ENCODE assay signal across 1 cellular context in the genomic region with DNA sequence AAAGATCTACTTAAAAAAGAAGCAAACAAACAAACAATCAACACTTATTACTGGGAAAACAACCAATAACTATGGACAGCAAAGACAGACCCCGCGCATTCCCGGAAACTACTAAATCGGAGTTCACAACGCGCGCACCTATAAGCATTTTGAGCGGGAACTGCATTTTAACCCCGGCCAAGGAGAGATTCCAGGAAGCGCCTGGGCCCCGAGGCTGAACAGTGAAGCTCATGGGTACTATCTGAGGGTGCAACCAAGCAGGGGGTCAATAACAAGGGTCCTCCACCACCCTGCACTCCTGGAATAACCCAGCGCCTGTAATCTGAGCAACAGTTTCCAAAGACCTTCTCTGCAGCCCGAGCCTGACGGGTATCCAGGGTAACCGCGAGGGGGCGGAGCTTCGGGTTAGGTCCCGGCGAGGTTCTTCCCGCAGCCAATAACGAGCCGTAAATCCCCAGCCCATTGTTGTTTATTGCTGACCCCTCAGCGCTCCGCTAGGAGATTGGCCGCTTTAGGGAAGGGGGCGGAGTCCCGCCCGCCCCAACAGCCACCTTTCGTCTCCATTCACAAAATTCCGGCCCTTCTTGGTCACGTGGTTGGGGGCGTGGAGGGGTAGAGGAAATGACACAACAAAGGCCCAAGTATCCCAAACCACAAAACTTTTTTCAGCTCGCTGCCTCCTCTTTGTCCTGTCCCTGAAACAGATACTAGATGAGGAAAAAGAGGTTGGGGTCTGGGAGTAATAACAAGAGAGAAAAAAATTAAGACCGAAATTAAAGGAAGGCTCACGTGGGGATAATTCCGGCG.
TF ChIP-seq lines count a peak whose summit lies in the region.

No MANE protein-coding gene starts in this region.

TF ChIP-seq in K562, 482 proteins besides CTCF, POLR2A, EP300 and RAD21 (continued from another document and continues in another):
- TF ChIP-seq DACH1 (IDR thresholded peaks at IDR 0.05; ENCODE audit: partially characterized antibody) (no peak), POLR2B (IDR thresholded peaks at IDR 0.05; ENCODE audit: low read depth, partially characterized antibody) (peak; percentile 87), NFE2 (IDR thresholded peaks at IDR 0.05; ENCODE audit: low read depth) (peak; percentile 57), IFI16 (CRISPR knock-in tag; IDR thresholded peaks at IDR 0.05) (no peak), BRCA1 (IDR thresholded peaks at IDR 0.05) (no peak), BRCA1 (CRISPR knock-in tag; IDR thresholded peaks at IDR 0.05) (no peak), NELFE (IDR thresholded peaks at IDR 0.05; ENCODE audit: insufficient read depth, insufficient read length) (no peak), HSF4 (CRISPR knock-in tag; IDR thresholded peaks at IDR 0.05; ENCODE audit: borderline replicate concordance) (no peak), GATAD2A (IDR thresholded peaks at IDR 0.05) (no peak; the same call in 1 of the 2 replicates), SUPT5H (IDR thresholded peaks at IDR 0.05) (peak; percentile 81), CTBP1 (IDR thresholded peaks at IDR 0.05; ENCODE audit: borderline replicate concordance) (no peak), ZBTB40 (IDR thresholded peaks at IDR 0.05) (peak; percentile 38; the same call in 1 of the 2 replicates), ZBTB40 (CRISPR knock-in tag; IDR thresholded peaks at IDR 0.05) (no peak), PHF21A (IDR thresholded peaks at IDR 0.05; ENCODE audit: borderline replicate concordance, low read depth) (peak; percentile 78; the same call in 1 of the 2 replicates), SLC30A9 (CRISPR knock-in tag; IDR thresholded peaks at IDR 0.05) (no peak), NR1H2 (CRISPR knock-in tag; IDR thresholded peaks at IDR 0.05) (no peak), ZNF398 (CRISPR knock-in tag; IDR thresholded peaks at IDR 0.05) (no peak), ZFP30 (CRISPR knock-in tag; IDR thresholded peaks at IDR 0.05; ENCODE audit: borderline replicate concordance) (no peak), TOE1 (IDR thresholded peaks at IDR 0.05; ENCODE audit: borderline replicate concordance) (peak; percentile 99), TOE1 (CRISPR knock-in tag; IDR thresholded peaks at IDR 0.05; ENCODE audit: borderline replicate concordance, low read depth) (no peak), U2AF1 (optimal IDR thresholded peaks at IDR 0.05; ENCODE audit: low read depth, low read length) (no peak), U2AF2 (optimal IDR thresholded peaks at IDR 0.05; ENCODE audit: low read depth, low read length) (no peak), RFX5 (IDR thresholded peaks at IDR 0.05; ENCODE audit: low read depth, low read length) (no peak), ILK (tag; IDR thresholded peaks at IDR 0.05; ENCODE audit: borderline replicate concordance, low read depth) (no peak), ID3 (CRISPR knock-in tag; IDR thresholded peaks at IDR 0.05) (no peak), ID3 (tag; IDR thresholded peaks at IDR 0.05) (no peak), SNAPC5 (CRISPR knock-in tag; IDR thresholded peaks at IDR 0.05) (no peak), TCFL5 (CRISPR knock-in tag; conservative IDR thresholded peaks at IDR 0.05) (no peak), ZBED1 (IDR thresholded peaks at IDR 0.05) (no peak), CBX3 (IDR thresholded peaks at IDR 0.05; ENCODE audit: borderline replicate concordance in 1 of 2, low read length in 2 of 2) (peak in 1 of 2 experiments; percentile 20; a peak in 1 of 3 replicates), TBP (optimal IDR thresholded peaks at IDR 0.05; ENCODE audit: low read depth, low read length) (peak; percentile 67), FOS (IDR thresholded peaks at IDR 0.05; ENCODE audit: extremely low read depth, insufficient read length) (peak; percentile 71), ELK3 (CRISPR knock-in tag; IDR thresholded peaks at IDR 0.05) (no peak), HDAC8 (tag; IDR thresholded peaks at IDR 0.05) (no peak), ZKSCAN8 (CRISPR knock-in tag; IDR thresholded peaks at IDR 0.05) (no peak), CCAR2 (IDR thresholded peaks at IDR 0.05; ENCODE audit: low read depth, low read length) (no peak)
- TF ChIP-seq, protein P1, sequence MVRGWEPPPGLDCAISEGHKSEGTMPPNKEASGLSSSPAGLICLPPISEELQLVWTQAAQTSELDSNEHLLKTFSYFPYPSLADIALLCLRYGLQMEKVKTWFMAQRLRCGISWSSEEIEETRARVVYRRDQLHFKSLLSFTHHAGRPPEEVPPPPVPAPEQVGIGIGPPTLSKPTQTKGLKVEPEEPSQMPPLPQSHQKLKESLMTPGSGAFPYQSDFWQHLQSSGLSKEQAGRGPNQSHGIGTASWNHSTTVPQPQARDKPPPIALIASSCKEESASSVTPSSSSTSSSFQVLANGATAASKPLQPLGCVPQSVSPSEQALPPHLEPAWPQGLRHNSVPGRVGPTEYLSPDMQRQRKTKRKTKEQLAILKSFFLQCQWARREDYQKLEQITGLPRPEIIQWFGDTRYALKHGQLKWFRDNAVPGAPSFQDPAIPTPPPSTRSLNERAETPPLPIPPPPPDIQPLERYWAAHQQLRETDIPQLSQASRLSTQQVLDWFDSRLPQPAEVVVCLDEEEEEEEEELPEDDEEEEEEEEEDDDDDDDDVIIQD (CRISPR knock-in tag; IDR thresholded peaks at IDR 0.05) = no peak
- TF ChIP-seq, protein P2, sequence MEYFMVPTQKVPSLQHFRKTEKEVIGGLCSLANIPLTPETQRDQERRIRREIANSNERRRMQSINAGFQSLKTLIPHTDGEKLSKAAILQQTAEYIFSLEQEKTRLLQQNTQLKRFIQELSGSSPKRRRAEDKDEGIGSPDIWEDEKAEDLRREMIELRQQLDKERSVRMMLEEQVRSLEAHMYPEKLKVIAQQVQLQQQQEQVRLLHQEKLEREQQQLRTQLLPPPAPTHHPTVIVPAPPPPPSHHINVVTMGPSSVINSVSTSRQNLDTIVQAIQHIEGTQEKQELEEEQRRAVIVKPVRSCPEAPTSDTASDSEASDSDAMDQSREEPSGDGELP (CRISPR knock-in tag; IDR thresholded peaks at IDR 0.05; ENCODE audit: borderline replicate concordance) = no peak; the same call in none of the 2 replicates
- TF ChIP-seq, protein P3, sequence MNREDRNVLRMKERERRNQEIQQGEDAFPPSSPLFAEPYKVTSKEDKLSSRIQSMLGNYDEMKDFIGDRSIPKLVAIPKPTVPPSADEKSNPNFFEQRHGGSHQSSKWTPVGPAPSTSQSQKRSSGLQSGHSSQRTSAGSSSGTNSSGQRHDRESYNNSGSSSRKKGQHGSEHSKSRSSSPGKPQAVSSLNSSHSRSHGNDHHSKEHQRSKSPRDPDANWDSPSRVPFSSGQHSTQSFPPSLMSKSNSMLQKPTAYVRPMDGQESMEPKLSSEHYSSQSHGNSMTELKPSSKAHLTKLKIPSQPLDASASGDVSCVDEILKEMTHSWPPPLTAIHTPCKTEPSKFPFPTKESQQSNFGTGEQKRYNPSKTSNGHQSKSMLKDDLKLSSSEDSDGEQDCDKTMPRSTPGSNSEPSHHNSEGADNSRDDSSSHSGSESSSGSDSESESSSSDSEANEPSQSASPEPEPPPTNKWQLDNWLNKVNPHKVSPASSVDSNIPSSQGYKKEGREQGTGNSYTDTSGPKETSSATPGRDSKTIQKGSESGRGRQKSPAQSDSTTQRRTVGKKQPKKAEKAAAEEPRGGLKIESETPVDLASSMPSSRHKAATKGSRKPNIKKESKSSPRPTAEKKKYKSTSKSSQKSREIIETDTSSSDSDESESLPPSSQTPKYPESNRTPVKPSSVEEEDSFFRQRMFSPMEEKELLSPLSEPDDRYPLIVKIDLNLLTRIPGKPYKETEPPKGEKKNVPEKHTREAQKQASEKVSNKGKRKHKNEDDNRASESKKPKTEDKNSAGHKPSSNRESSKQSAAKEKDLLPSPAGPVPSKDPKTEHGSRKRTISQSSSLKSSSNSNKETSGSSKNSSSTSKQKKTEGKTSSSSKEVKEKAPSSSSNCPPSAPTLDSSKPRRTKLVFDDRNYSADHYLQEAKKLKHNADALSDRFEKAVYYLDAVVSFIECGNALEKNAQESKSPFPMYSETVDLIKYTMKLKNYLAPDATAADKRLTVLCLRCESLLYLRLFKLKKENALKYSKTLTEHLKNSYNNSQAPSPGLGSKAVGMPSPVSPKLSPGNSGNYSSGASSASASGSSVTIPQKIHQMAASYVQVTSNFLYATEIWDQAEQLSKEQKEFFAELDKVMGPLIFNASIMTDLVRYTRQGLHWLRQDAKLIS (CRISPR knock-in tag; IDR thresholded peaks at IDR 0.05) = no peak; the same call in 1 of the 2 replicates
